In genomic region chr13:30623392-30623791, GRCh38 we compare ENCODE assay signal across 18 cellular contexts.
"Had no signal": no experiment of that assay in that cellular context is flagged by ENCODE, and none has a peak within 500 bp of the region (broad histone marks: within the 10 kb centered on the region; RNA-seq: fewer than 3 reads in every experiment).

No MANE protein-coding gene starts in this region.

- H3K36me3 Mint-ChIP-seq: natural killer cell had no signal

- H3K27me3 ChIP-seq: ascending aorta, spleen, transverse colon had no signal

- ATAC-seq: activated naive CD4-positive, alpha-beta T cell treated with anti-CD3 and anti-CD28 coated beads, Interleukin-2, amount 50 U/mL, for 72 hours; left cardiac atrium; natural killer cell; sciatic nerve; stimulated activated memory B cell treated with anti-CD40 and anti-IgM and Interleukin-4, amounts not matched to agents 10 μg/mL and 1 μg/mL and 100 μg/mL, for 72 hours had no signal

- H3K4me3 ChIP-seq: ascending aorta, spleen, transverse colon had no signal

- H3K4me3 Mint-ChIP-seq: immature natural killer cell; natural killer cell; stimulated activated memory B cell treated with anti-CD40 and anti-IgM and Interleukin-4, amounts not matched to agents 10 μg/mL and 1 μg/mL and 100 μg/mL, for 72 hours had no signal

- DNase-seq: activated CD4-positive, alpha-beta T cell treated with anti-CD3 and anti-CD28 coated beads, Interleukin-2, amount 50 U/mL, for 48 hours; activated CD4-positive, CD25-positive, alpha-beta regulatory T cell; activated CD8-positive, alpha-beta memory T cell treated with anti-CD3 and anti-CD28 coated beads, Interleukin-2, amount 50 U/mL, for 4 hours; erythroblast; immature natural killer cell; left cardiac atrium; mammary epithelial cell; natural killer cell; Right ventricle myocardium superior; spleen; stimulated activated CD4-positive, alpha-beta T cell treated with anti-CD3 and anti-CD28 coated beads, Interleukin-1b, Interleukin-23, amount 100 ng/mL, for 48 hours; T-helper 2 cell; transverse colon had no signal

- H3K27me3 Mint-ChIP-seq: progenitor cell of endocrine pancreas; stimulated activated memory B cell treated with anti-CD40 and anti-IgM and Interleukin-4, amounts not matched to agents 10 μg/mL and 1 μg/mL and 100 μg/mL, for 72 hours had no signal

- H3K9me3 ChIP-seq: ascending aorta, spleen, transverse colon had no signal

- H3K27ac Mint-ChIP-seq: activated naive CD4-positive, alpha-beta T cell treated with anti-CD3 and anti-CD28 coated beads, Interleukin-2, amount 50 U/mL, for 72 hours; immature natural killer cell; progenitor cell of endocrine pancreas had no signal

- H3K27ac ChIP-seq: ascending aorta, transverse colon had no signal

- H3K9me3 Mint-ChIP-seq: activated naive CD4-positive, alpha-beta T cell treated with anti-CD3 and anti-CD28 coated beads, Interleukin-2, amount 50 U/mL, for 72 hours; immature natural killer cell; natural killer cell; stimulated activated memory B cell treated with anti-CD40 and anti-IgM and Interleukin-4, amounts not matched to agents 10 μg/mL and 1 μg/mL and 100 μg/mL, for 72 hours had no signal
